In genomic region chr9:128372188-128372641, GRCh38 we compare ENCODE assay signal across 8 cellular contexts. TPM values are rescaled to one million over a fixed set of nuclear protein-coding genes. Genes with fewer than 3 reads are reported as not detected.
DNase-seq lines count a peak whose midpoint lies in the region; ATAC-seq and TF ChIP-seq lines count a peak whose summit lies in the region.

No MANE protein-coding gene starts in this region.

- in situ Hi-C loops in HAP-1 (cut with MboI; ENCODE audit: low sequenced_read_pairs) = no loop called here

- H3K27ac Mint-ChIP-seq in T-helper 17 cell (peak overlapping the region; percentile 96), progenitor cell of endocrine pancreas (peak overlapping the region; percentile 99)

- H3K27me3 ChIP-seq in HAP-1 (ENCODE audit: low read depth) = no peaks in the 10 kb centered on the region

- H3K9me3 ChIP-seq in HAP-1 (no peaks in the 10 kb centered on the region), T-helper 17 cell (ENCODE audit: control insufficient read depth, low read length, poor library complexity, severe bottlenecking) (no peaks in the 10 kb centered on the region)

- 0 out of 2 replicates have a peak, but pooled peaks cover 4% of the 10 kb centered on the region for H3K36me3 ChIP-seq in HAP-1 (replicated peaks)

- H3K4me3 ChIP-seq in HAP-1 = peak overlapping the region; percentile 79

- ATAC-seq in T-helper 17 cell = no peak
- no peak for ATAC-seq in GM21723 (IDR thresholded peaks at IDR 0.05; ENCODE audit: unreplicated experiment)
- ATAC-seq in GM18511 (IDR thresholded peaks at IDR 0.05; ENCODE audit: unreplicated experiment) = no peak

- peaks cover 3% of the 10 kb centered on the region; the same call in 1 of the 2 replicates for H3K4me1 ChIP-seq in HAP-1

- peaks cover under 1% of the 10 kb centered on the region for H3K27me3 Mint-ChIP-seq in T-helper 17 cell
- H3K27me3 Mint-ChIP-seq in progenitor cell of endocrine pancreas = no peaks in the 10 kb centered on the region

- no peaks in the 10 kb centered on the region for H3K9me3 Mint-ChIP-seq in progenitor cell of endocrine pancreas (ENCODE audit: low read depth)

- H3K4me1 Mint-ChIP-seq in T-helper 17 cell (peaks cover 35% of the 10 kb centered on the region), progenitor cell of endocrine pancreas (ENCODE audit: low read depth) (peaks cover 20% of the 10 kb centered on the region)

- H3K4me3 Mint-ChIP-seq in T-helper 17 cell (peak overlapping the region; percentile 95), progenitor cell of endocrine pancreas (ENCODE audit: low read depth) (peak overlapping the region; percentile 97)

- H3K36me3 Mint-ChIP-seq in T-helper 17 cell (ENCODE audit: low read depth) = peaks cover 4% of the 10 kb centered on the region
- H3K36me3 Mint-ChIP-seq in progenitor cell of endocrine pancreas (ENCODE audit: insufficient read depth) = no peaks in the 10 kb centered on the region

- TF ChIP-seq CTCF in progenitor cell of endocrine pancreas (IDR thresholded peaks at IDR 0.05; ENCODE audit: unreplicated experiment) = no peak

- DNase-seq in HAP-1 (ENCODE audit: low spot score in 2 of 2) (no peak), T-helper 17 cell (no peak), fibroblast of peridontal ligament (ENCODE audit: extremely low read depth) (peak; percentile 40), progenitor cell of endocrine pancreas (ENCODE audit: low spot score, unreplicated experiment) (no peak)
- DNase-seq in activated CD4-positive, CD25-positive, alpha-beta regulatory T cell treated with anti-CD3 and anti-CD28 coated beads, Interleukin-2, amount 50 U/mL, for 72 hours = no peak
- DNase-seq in stimulated activated CD4-positive, alpha-beta T cell treated with anti-CD3 and anti-CD28 coated beads, Interleukin-1b, Interleukin-23, amount 100 ng/mL, for 48 hours = no peak

RNA-seq across cellular contexts. Expression of gene URM1, which starts 1.0 kb away (rescaled TPM):
- total RNA-seq in T-helper 17 cell (10 to 100 TPM; 29.5 to 43.3 TPM), progenitor cell of endocrine pancreas (54.4 and 60.9 TPM in 2 replicates)

RNA-seq across cellular contexts. Expression of gene SLC27A4, which starts 31.9 kb away (rescaled TPM):
- 1 to 10 TPM; 8.2 to 8.3 TPM for total RNA-seq in T-helper 17 cell
- 26.4 and 28.3 TPM in 2 replicates for total RNA-seq in progenitor cell of endocrine pancreas

RNA-seq across cellular contexts. Expression of gene CERCAM, which starts 48.4 kb away (rescaled TPM):
- under 1 TPM; 0.25 to 0.42 TPM for total RNA-seq in T-helper 17 cell
- 19.6 and 25.6 TPM in 2 replicates for total RNA-seq in progenitor cell of endocrine pancreas

RNA-seq across cellular contexts. Expression of gene COQ4, which starts 49.6 kb away (rescaled TPM):
- 10 to 100 TPM; 35.8 to 36.7 TPM for total RNA-seq in T-helper 17 cell
- total RNA-seq in progenitor cell of endocrine pancreas = 64.5 and 68.5 TPM in 2 replicates

RNA-seq across cellular contexts. Expression of gene TRUB2, which starts 50.0 kb away (rescaled TPM):
- total RNA-seq in T-helper 17 cell (1 to 10 TPM; 8.5 to 9.9 TPM), progenitor cell of endocrine pancreas (29.2 and 31.6 TPM in 2 replicates)

Comparison
In these comparisons a context has a peak if more than half of its experiments do, and no peak if none do; other contexts are left out.
1. RNA of gene CERCAM, which starts 48.4 kb away (total RNA-seq): 19.6 to 25.6 TPM in progenitor cell of endocrine pancreas; 0.25 to 0.42 TPM in T-helper 17 cell; every median in the first group is over 10 times any median in the second.